In the genomic region with DNA sequence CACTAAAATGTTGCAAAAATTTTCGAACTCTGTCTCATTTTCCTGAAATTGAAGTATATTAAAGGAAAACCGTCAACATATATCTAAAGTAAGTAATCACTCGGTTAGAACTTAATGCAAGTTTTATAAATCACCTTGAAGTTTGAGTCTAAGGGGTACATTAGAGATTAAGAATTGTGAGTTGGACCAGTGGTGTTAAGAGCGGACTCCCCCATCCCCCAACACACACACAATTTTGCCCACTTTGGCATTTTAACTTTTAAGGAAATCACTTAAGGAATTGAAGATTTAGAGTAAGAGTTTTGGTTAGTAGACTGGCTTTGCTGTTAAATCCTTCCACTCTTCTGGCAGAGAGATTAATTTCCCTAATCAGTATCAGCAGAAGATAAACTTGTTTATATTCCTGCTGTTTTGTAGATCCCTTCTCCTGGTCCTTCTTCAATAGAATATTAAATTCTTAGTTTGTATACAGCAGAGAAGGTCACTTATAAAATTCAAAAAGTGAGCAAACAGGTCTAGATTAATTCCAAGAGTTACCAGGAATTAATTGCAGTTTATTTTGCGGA, we compare ENCODE assay signal across 1 cellular context.
TF ChIP-seq lines count a peak whose summit lies in the region.

No MANE protein-coding gene starts in this region.

TF ChIP-seq in GM23338, 12 proteins besides CTCF, POLR2A, EP300 and RAD21 (continued from another document):
- TF ChIP-seq, protein P1, sequence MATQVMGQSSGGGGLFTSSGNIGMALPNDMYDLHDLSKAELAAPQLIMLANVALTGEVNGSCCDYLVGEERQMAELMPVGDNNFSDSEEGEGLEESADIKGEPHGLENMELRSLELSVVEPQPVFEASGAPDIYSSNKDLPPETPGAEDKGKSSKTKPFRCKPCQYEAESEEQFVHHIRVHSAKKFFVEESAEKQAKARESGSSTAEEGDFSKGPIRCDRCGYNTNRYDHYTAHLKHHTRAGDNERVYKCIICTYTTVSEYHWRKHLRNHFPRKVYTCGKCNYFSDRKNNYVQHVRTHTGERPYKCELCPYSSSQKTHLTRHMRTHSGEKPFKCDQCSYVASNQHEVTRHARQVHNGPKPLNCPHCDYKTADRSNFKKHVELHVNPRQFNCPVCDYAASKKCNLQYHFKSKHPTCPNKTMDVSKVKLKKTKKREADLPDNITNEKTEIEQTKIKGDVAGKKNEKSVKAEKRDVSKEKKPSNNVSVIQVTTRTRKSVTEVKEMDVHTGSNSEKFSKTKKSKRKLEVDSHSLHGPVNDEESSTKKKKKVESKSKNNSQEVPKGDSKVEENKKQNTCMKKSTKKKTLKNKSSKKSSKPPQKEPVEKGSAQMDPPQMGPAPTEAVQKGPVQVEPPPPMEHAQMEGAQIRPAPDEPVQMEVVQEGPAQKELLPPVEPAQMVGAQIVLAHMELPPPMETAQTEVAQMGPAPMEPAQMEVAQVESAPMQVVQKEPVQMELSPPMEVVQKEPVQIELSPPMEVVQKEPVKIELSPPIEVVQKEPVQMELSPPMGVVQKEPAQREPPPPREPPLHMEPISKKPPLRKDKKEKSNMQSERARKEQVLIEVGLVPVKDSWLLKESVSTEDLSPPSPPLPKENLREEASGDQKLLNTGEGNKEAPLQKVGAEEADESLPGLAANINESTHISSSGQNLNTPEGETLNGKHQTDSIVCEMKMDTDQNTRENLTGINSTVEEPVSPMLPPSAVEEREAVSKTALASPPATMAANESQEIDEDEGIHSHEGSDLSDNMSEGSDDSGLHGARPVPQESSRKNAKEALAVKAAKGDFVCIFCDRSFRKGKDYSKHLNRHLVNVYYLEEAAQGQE (IDR thresholded peaks at IDR 0.05; ENCODE audit: unreplicated experiment) = no peak
- TF ChIP-seq JUNB (IDR thresholded peaks at IDR 0.05; ENCODE audit: unreplicated experiment) (no peak), ZNF331 (CRISPR knock-in tag; IDR thresholded peaks at IDR 0.05; ENCODE audit: low read depth) (no peak), STAT1 (IDR thresholded peaks at IDR 0.05; ENCODE audit: unreplicated experiment) (no peak), CREB1 (CRISPR knock-in tag; IDR thresholded peaks at IDR 0.05; ENCODE audit: low read depth) (no peak)
- TF ChIP-seq, protein P2, sequence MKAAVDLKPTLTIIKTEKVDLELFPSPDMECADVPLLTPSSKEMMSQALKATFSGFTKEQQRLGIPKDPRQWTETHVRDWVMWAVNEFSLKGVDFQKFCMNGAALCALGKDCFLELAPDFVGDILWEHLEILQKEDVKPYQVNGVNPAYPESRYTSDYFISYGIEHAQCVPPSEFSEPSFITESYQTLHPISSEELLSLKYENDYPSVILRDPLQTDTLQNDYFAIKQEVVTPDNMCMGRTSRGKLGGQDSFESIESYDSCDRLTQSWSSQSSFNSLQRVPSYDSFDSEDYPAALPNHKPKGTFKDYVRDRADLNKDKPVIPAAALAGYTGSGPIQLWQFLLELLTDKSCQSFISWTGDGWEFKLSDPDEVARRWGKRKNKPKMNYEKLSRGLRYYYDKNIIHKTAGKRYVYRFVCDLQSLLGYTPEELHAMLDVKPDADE (IDR thresholded peaks at IDR 0.05) = no peak
